9 cellular contexts compared by ENCODE assay signal in the genomic region with DNA sequence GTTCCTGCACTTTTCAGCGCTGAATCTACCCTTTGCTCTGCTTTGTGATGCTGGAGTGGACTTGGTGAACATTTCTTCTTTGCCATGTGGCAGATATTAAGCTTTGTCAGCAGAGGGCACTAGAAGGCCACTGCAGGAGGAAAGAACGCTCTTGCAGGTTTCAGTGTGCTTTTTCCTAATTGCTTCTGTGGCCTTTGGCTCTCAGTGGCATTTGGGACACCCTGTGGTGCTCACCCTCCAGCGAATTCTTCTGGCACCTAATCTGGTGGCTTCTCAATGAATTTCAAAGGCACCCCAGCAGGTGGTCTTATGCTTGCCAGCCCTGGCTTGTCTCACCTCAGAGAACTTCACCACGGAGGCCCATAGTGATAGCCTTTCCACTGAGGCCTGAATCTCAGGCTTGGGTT.
DNase-seq lines count a peak whose midpoint lies in the region; ATAC-seq, FAIRE-seq and TF ChIP-seq lines count a peak whose summit lies in the region.
"Had no signal": no experiment of that assay in that cellular context is flagged by ENCODE, and none has a peak within 500 bp of the region (broad histone marks: within the 10 kb centered on the region; RNA-seq: fewer than 3 reads in every experiment).

No MANE protein-coding gene starts in this region.

- no peaks in the 10 kb centered on the region for H3K27me3 ChIP-seq in CD4-positive, alpha-beta memory T cell (ENCODE audit: insufficient read depth, low read length)
- H3K27me3 ChIP-seq in sigmoid colon, result no peaks in the 10 kb centered on the region

- no peaks in the 10 kb centered on the region for H3K4me1 Mint-ChIP-seq in CD4-positive, alpha-beta memory T cell
- H3K4me1 Mint-ChIP-seq in activated CD4-positive, alpha-beta memory T cell treated with anti-CD3 and anti-CD28 coated beads, Interleukin-2, amount 10 ng/mL, durations not matched to agents 7 days and 5 days, result no peaks in the 10 kb centered on the region

- no peak overlapping the region for H3K27ac Mint-ChIP-seq in CD4-positive, alpha-beta memory T cell
- no peak overlapping the region for H3K27ac Mint-ChIP-seq in activated CD4-positive, alpha-beta memory T cell treated with anti-CD3 and anti-CD28 coated beads, Interleukin-2, amount 10 ng/mL, durations not matched to agents 7 days and 5 days
- H3K27ac Mint-ChIP-seq: IgD-negative memory B cell had no signal

- H3K9me3 Mint-ChIP-seq in CD4-positive, alpha-beta memory T cell, result peaks cover 0 to 16% (median 2%) of the 10 kb centered on the region in 8 donors
- no peaks in the 10 kb centered on the region for H3K9me3 Mint-ChIP-seq in activated CD4-positive, alpha-beta memory T cell treated with anti-CD3 and anti-CD28 coated beads, Interleukin-2, amount 10 ng/mL, durations not matched to agents 7 days and 5 days

- WGBS in sigmoid colon, 2 donors, result 25 to 27% methylated on average over 4 of the region's 4 CpGs

- peak; percentile 92 for FAIRE-seq in H54 (lab: Jason Lieb, UNC)

- H3K27ac ChIP-seq in CD4-positive, alpha-beta memory T cell (ENCODE audit: low read depth, low read length), result no peak overlapping the region
- no peak overlapping the region for H3K27ac ChIP-seq in sigmoid colon

- intact Hi-C loops in CD4-positive, alpha-beta memory T cell (cut with micrococcal nuclease), result loop anchor here (1.0 kb wide), 2 partner anchors 488 to 549 kb away; no protein-coding TSS in a partner anchor
- intact Hi-C loops in sigmoid colon (cut with DNase I), result loop anchor here (5.0 kb wide), 1 partner anchor 493 kb away; a partner anchor contains a TSS

- peaks cover 0 to 3% of the 10 kb centered on the region in 2 donors for H3K36me3 Mint-ChIP-seq in CD4-positive, alpha-beta memory T cell
- no peaks in the 10 kb centered on the region for H3K36me3 Mint-ChIP-seq in activated CD4-positive, alpha-beta memory T cell treated with anti-CD3 and anti-CD28 coated beads, Interleukin-2, amount 10 ng/mL, durations not matched to agents 7 days and 5 days (ENCODE audit: low read depth)
- H3K36me3 Mint-ChIP-seq: IgD-negative memory B cell had no signal

- POLR2A ChIA-PET in CD4-positive, alpha-beta memory T cell (lab: Charles Lee; ENCODE audit: partially characterized antibody), result no interaction called here
- POLR2A ChIA-PET in activated CD4-positive, alpha-beta memory T cell treated with anti-CD3 and anti-CD28 coated beads, Interleukin-2, amount 10 ng/mL, durations not matched to agents 7 days and 5 days (lab: Charles Lee), result no interaction called here

- H3K9me3 ChIP-seq in CD4-positive, alpha-beta memory T cell (ENCODE audit: control insufficient read depth in 1 of 2, low read length in 2 of 2), result peaks cover 0 to 2% of the 10 kb centered on the region in 2 donors
- H3K9me3 ChIP-seq in sigmoid colon, result peaks cover 0 to 4% (median 2%) of the 10 kb centered on the region in 4 donors

- peak in 3 of 4 experiments; percentile 29 to 50 (median 31) for TF ChIP-seq CTCF in sigmoid colon (IDR thresholded peaks at IDR 0.05)

- no peak overlapping the region for H3K4me3 ChIP-seq in CD4-positive, alpha-beta memory T cell (ENCODE audit: low read length in 2 of 2)
- H3K4me3 ChIP-seq in sigmoid colon, result no peak overlapping the region

- H3K4me1 ChIP-seq in CD4-positive, alpha-beta memory T cell (ENCODE audit: insufficient read depth, low read length), result no peaks in the 10 kb centered on the region
- H3K4me1 ChIP-seq in sigmoid colon, result no peaks in the 10 kb centered on the region

- CTCF ChIA-PET in CD4-positive, alpha-beta memory T cell (lab: Charles Lee; ENCODE audit: partially characterized antibody), result interaction anchor here (0.8 to 3.1 kb wide), 5 partner anchors 15 to 550 kb away, joined by 3 to 18 read pairs (median 4); no protein-coding TSS in a partner anchor
- CTCF ChIA-PET in activated CD4-positive, alpha-beta memory T cell treated with anti-CD3 and anti-CD28 coated beads, Interleukin-2, amount 10 ng/mL, durations not matched to agents 7 days and 5 days (lab: Charles Lee), result interaction anchor here (0.8 to 3.9 kb wide), 14 partner anchors 9 to 549 kb away, joined by 3 to 32 read pairs (median 4); a partner anchor contains a TSS

- H3K27me3 Mint-ChIP-seq in CD4-positive, alpha-beta memory T cell, result peaks cover 1 to 6% of the 10 kb centered on the region in 2 donors
- H3K27me3 Mint-ChIP-seq in activated CD4-positive, alpha-beta memory T cell treated with anti-CD3 and anti-CD28 coated beads, Interleukin-2, amount 10 ng/mL, durations not matched to agents 7 days and 5 days, result peaks cover 7% of the 10 kb centered on the region
- H3K27me3 Mint-ChIP-seq: IgD-negative memory B cell had no signal

- TF ChIP-seq EP300 in sigmoid colon (IDR thresholded peaks at IDR 0.05), result no peak

- no peak for ATAC-seq in HG03280 (IDR thresholded peaks at IDR 0.05; ENCODE audit: unreplicated experiment)
- ATAC-seq in GM18858 (IDR thresholded peaks at IDR 0.05; ENCODE audit: unreplicated experiment), result no peak

- H3K4me3 Mint-ChIP-seq in CD4-positive, alpha-beta memory T cell, result no peak overlapping the region
- H3K4me3 Mint-ChIP-seq in activated CD4-positive, alpha-beta memory T cell treated with anti-CD3 and anti-CD28 coated beads, Interleukin-2, amount 10 ng/mL, durations not matched to agents 7 days and 5 days, result no peak overlapping the region
- H3K4me3 Mint-ChIP-seq: IgD-negative memory B cell had no signal

- TF ChIP-seq POLR2A in H54 (IDR thresholded peaks at IDR 0.05; ENCODE audit: low read depth, low read length) (no peak), sigmoid colon (IDR thresholded peaks at IDR 0.05) (no peak)

- peak in 4 of 5 donors; percentile 14 to 28 (median 18) for DNase-seq in CD4-positive, alpha-beta memory T cell
- DNase-seq in H54 (ENCODE audit: insufficient read length, low spot score), result peak; percentile 10
- DNase-seq in NCI-H446 (lab: John Stamatoyannopoulos, UW), result peak; percentile 44 to 74
- DNase-seq in activated CD4-positive, alpha-beta memory T cell treated with anti-CD3 and anti-CD28 coated beads, Interleukin-2, amount 10 ng/mL, durations not matched to agents 7 days and 5 days, result peak; percentile 37
- peak; percentile 19 for DNase-seq in germinal center (ENCODE audit: low spot score)
- DNase-seq in sigmoid colon, result no peak

- no peaks in the 10 kb centered on the region for H3K36me3 ChIP-seq in CD4-positive, alpha-beta memory T cell (ENCODE audit: insufficient read depth, low read length)
- H3K36me3 ChIP-seq in sigmoid colon, result no peaks in the 10 kb centered on the region
